Comparison of ENCODE assay signal across 22 cellular contexts in genomic region chr13:109872864-109873263, GRCh38.
"Had no signal": no experiment of that assay in that cellular context is flagged by ENCODE, and none has a peak within 500 bp of the region (broad histone marks: within the 10 kb centered on the region; RNA-seq: fewer than 3 reads in every experiment).

No MANE protein-coding gene starts in this region.

- H3K36me3 ChIP-seq: Peyer's patch, SJCRH30 had no signal

- H3K9me3 Mint-ChIP-seq: IgD-negative memory B cell had no signal

- H3K27me3 ChIP-seq: Peyer's patch, SJCRH30 had no signal

- FAIRE-seq: K562 had no signal

- H3K36me3 Mint-ChIP-seq: IgD-negative memory B cell had no signal

- H3K4me3 Mint-ChIP-seq: IgD-negative memory B cell had no signal

- DNase-seq: Kasumi-1, MM.1S, NCI-H1092 treated with DMSO at 0.1 percent for 48 hours, NCI-H1436, NCI-H187, NCI-H2081 treated with DMSO at 0.1 percent for 48 hours, NCI-H2171, NCI-H226, NCI-H446, NCI-H510A, NCI-H524 treated with DMSO at 0.1 percent for 48 hours, NCI-H69, NCI-H774, PC-3, Peyer's patch, SHP77 treated with DMSO at 0.1 percent for 48 hours, SJCRH30 had no signal

- H3K9me3 ChIP-seq: Peyer's patch, SJCRH30 had no signal

- H3K4me3 ChIP-seq: K562, Peyer's patch, SJCRH30 had no signal

- H3K27ac ChIP-seq: KMS-11, Peyer's patch, SJCRH30 had no signal

- H3K27ac Mint-ChIP-seq: IgD-negative memory B cell had no signal

- H3K4me2 ChIP-seq: KMS-11 had no signal

- H3K4me1 Mint-ChIP-seq: IgD-negative memory B cell had no signal

- ATAC-seq: K562, PC-3, Right ventricle myocardium inferior, SK-N-SH treated with all-trans-retinoic acid at 6 μM for 48 hours had no signal
